22 cellular contexts compared by ENCODE assay signal in the genomic region with DNA sequence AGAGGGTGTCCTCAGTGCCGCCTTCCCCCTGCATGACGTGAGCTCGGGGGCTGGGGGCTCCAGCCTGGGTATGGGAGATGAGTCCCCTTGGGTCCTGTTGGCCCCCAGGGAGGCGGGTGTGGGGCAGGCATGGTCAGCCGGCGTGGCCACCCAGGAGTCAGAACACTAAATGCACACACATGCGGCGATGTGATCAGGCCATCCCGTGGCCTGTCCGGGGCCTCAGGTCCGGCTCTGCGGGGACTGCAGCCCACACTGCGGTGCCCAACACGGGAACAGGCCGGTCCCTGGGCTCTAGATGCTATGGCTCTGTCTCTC.
"Had no signal": no experiment of that assay in that cellular context is flagged by ENCODE, and none has a peak within 500 bp of the region (broad histone marks: within the 10 kb centered on the region; RNA-seq: fewer than 3 reads in every experiment).

No MANE protein-coding gene starts in this region.

- H3K9ac ChIP-seq: SK-N-SH had no signal

- DNase-seq: KBM-7, MV-4-11, NCI-H1048, NCI-H1105, NCI-H1417, NCI-H1436 treated with DMSO at 0.1 percent for 48 hours, NCI-H1694, NCI-H1930, NCI-H2081, NCI-H2171, NCI-H226, NCI-H446, NCI-H510A, NCI-H524 treated with DMSO at 0.1 percent for 48 hours, NCI-H69, NCI-H774, RPMI8226, SHP77, SK-N-SH, SW 1271 had no signal

- H3K9me3 ChIP-seq: SK-N-SH had no signal

- H3K4me2 ChIP-seq: SK-N-SH had no signal

- FAIRE-seq: HTR-8/SVneo, RCC 7860 had no signal
